In the genomic region with DNA sequence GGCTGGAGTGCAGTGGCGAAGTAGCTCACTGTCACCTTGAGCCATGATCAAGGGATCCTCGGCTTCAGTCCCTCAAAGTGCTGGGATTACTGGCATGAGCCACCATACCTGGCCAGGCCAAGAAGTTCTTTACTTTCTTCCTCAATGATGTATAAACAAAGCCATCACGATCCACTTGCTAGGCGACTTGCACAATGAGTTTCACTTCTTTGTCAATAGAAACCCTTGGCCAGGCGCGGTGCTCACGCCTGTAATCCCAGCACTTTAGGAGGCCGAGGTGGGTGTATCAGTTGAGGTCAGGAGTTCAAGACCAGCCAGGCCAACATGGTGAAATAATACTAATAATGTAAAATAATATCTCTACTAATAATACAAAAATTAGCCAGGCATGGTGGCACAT, we compare ENCODE assay signal across 1 cellular context.
TF ChIP-seq lines count a peak whose summit lies in the region.

No MANE protein-coding gene starts in this region.

TF ChIP-seq in K562, 482 proteins besides CTCF, POLR2A, EP300 and RAD21:
- TF ChIP-seq NCOR1 (IDR thresholded peaks at IDR 0.05) (no peak), NONO (IDR thresholded peaks at IDR 0.05; ENCODE audit: low read depth in 2 of 2, low read length in 1 of 2) (no peak), ZNF239 (CRISPR knock-in tag; IDR thresholded peaks at IDR 0.05) (no peak), ZNF668 (CRISPR knock-in tag; IDR thresholded peaks at IDR 0.05) (no peak)
